Comparison of ENCODE assay signal across 10 cellular contexts in the genomic region with DNA sequence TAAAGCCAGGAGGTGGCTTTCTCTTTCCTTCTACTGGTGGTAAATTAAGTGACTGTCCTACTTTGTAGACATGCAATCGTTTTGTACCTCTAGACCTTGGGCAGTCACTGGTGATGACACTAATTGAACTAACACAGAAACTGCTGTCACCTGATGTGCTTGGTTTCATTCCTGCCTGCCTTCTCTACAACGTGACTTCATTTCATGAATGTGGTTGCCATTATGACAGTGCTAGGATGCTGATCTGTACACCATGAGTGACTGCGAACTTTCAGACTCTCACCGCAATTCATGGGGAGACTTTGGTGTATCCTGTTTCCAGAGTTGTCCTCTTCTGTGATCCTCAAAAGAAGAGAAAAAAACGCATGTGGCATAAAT. TPM values are rescaled to one million over a fixed set of nuclear protein-coding genes. Genes with fewer than 3 reads are reported as not detected.
A peak's percentile ranks its signal among the peaks of the same experiment; 100 is the strongest.
DNase-seq lines count a peak whose midpoint lies in the region; ATAC-seq and TF ChIP-seq lines count a peak whose summit lies in the region.
"Had no signal": no experiment of that assay in that cellular context is flagged by ENCODE, and none has a peak within 500 bp of the region (broad histone marks: within the 10 kb centered on the region; RNA-seq: fewer than 3 reads in every experiment).

No MANE protein-coding gene starts in this region.

- H3K27ac Mint-ChIP-seq in activated CD4-positive, alpha-beta memory T cell treated with anti-CD3 and anti-CD28 coated beads for 36 hours: no peak overlapping the region
- no peak overlapping the region for H3K27ac Mint-ChIP-seq in endothelial cell (ENCODE audit: unreplicated experiment)

- H3K27me3 ChIP-seq in left lung: peaks cover 0 to 5% of the 10 kb centered on the region in 2 donors
- H3K27me3 ChIP-seq: neutrophil had no signal

- intact Hi-C loops in activated CD4-positive, alpha-beta memory T cell treated with anti-CD3 and anti-CD28 coated beads for 36 hours (cut with micrococcal nuclease): loop anchor here (1.0 to 10.0 kb wide), 5 partner anchors 12 to 1379 kb away; a partner anchor contains a TSS
- intact Hi-C loops in left lung (cut with DNase I): no loop called here

- CTCF ChIA-PET in activated CD4-positive, alpha-beta memory T cell treated with anti-CD3 and anti-CD28 coated beads for 36 hours (lab: Charles Lee): no interaction called here

- H3K4me1 ChIP-seq in left lung: no peaks in the 10 kb centered on the region

- peak; percentile 87 for ATAC-seq in GM18511 (IDR thresholded peaks at IDR 0.05; ENCODE audit: unreplicated experiment)
- ATAC-seq in GM19438 (IDR thresholded peaks at IDR 0.05; ENCODE audit: low read depth, unreplicated experiment): peak; percentile 97
- ATAC-seq in HG02973 (IDR thresholded peaks at IDR 0.05; ENCODE audit: unreplicated experiment): peak; percentile 96
- ATAC-seq in left lung: no peak

- H3K27ac ChIP-seq in left lung: no peak overlapping the region
- H3K27ac ChIP-seq: neutrophil, PC-9 had no signal

- no peak overlapping the region for H3K4me3 Mint-ChIP-seq in activated CD4-positive, alpha-beta memory T cell treated with anti-CD3 and anti-CD28 coated beads for 36 hours
- no peak overlapping the region for H3K4me3 Mint-ChIP-seq in endothelial cell (ENCODE audit: unreplicated experiment)

- peak; percentile 53 for DNase-seq in activated CD4-positive, alpha-beta memory T cell treated with anti-CD3 and anti-CD28 coated beads for 36 hours
- DNase-seq in globus pallidus (ENCODE audit: low spot score): no peak
- no peak for DNase-seq in LoVo (ENCODE audit: low spot score)
- DNase-seq in endothelial cell (ENCODE audit: low spot score): no peak
- DNase-seq in left lung: no peak
- DNase-seq: PC-9 had no signal

- TF ChIP-seq CTCF in endothelial cell (IDR thresholded peaks at IDR 0.05; ENCODE audit: unreplicated experiment) (no peak), left lung (IDR thresholded peaks at IDR 0.05) (no peak)

- H3K9me3 ChIP-seq in left lung: no peaks in the 10 kb centered on the region
- H3K9me3 ChIP-seq: neutrophil had no signal

- no peaks in the 10 kb centered on the region for H3K36me3 Mint-ChIP-seq in activated CD4-positive, alpha-beta memory T cell treated with anti-CD3 and anti-CD28 coated beads for 36 hours
- H3K36me3 Mint-ChIP-seq in endothelial cell (ENCODE audit: low read depth, unreplicated experiment): no peaks in the 10 kb centered on the region

- no peaks in the 10 kb centered on the region for H3K36me3 ChIP-seq in left lung
- H3K36me3 ChIP-seq: neutrophil had no signal

- H3K27me3 Mint-ChIP-seq in activated CD4-positive, alpha-beta memory T cell treated with anti-CD3 and anti-CD28 coated beads for 36 hours: peaks cover 20% of the 10 kb centered on the region
- no peaks in the 10 kb centered on the region for H3K27me3 Mint-ChIP-seq in endothelial cell (ENCODE audit: unreplicated experiment)

- H3K9me3 Mint-ChIP-seq in activated CD4-positive, alpha-beta memory T cell treated with anti-CD3 and anti-CD28 coated beads for 36 hours: no peaks in the 10 kb centered on the region
- no peaks in the 10 kb centered on the region for H3K9me3 Mint-ChIP-seq in endothelial cell (ENCODE audit: unreplicated experiment)

- POLR2A ChIA-PET in activated CD4-positive, alpha-beta memory T cell treated with anti-CD3 and anti-CD28 coated beads for 36 hours (lab: Charles Lee): no interaction called here

- peaks cover 12% of the 10 kb centered on the region for H3K4me1 Mint-ChIP-seq in activated CD4-positive, alpha-beta memory T cell treated with anti-CD3 and anti-CD28 coated beads for 36 hours (ENCODE audit: low read depth)
- no peaks in the 10 kb centered on the region for H3K4me1 Mint-ChIP-seq in endothelial cell (ENCODE audit: unreplicated experiment)

- no peak overlapping the region for H3K4me3 ChIP-seq in left lung
- H3K4me3 ChIP-seq: PC-9 had no signal

RNA-seq across cellular contexts. Expression of a gene that starts 47.5 kb away (rescaled TPM):
- total RNA-seq in activated CD4-positive, alpha-beta memory T cell treated with anti-CD3 and anti-CD28 coated beads for 36 hours: not detected
- 0.85 TPM for total RNA-seq in endothelial cell (ENCODE audit: unreplicated experiment)
- under 1 TPM; 0.05 to 0.06 TPM for total RNA-seq in left lung
- total RNA-seq: PC-9 had no signal
